7 cellular contexts compared by ENCODE assay signal in the genomic region with DNA sequence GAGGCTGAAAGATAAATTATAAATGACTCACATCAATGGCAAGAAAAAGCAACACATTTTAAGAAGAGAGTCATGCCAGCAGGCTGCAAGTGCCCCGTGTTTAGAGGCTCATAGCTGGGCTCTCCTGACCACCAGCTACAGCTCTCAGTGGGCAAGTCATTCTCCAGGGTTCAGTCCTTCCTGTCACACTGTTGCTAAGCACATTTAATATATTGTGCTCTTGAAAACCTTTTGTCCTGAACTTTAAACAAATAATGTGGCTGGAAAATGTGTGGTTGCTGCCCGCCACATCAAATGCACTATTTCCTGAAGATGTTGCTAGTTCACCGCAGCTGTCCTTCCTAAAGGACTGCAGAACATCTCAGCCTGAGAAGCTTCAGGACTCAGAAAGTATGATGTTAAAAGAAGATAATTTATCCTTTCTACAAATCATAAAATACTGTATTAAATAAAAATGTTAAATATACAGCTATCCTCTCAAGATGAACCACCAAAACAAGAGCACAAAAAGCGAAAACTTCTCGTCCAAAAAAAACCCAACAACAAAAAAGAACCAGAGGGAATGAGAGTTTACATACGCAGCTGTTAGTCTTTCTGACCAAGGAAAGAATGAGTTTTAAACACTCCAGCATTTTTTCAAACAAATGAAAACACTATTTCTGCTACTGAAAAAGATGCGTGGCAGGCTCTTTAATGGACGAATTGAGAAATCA. TPM values are rescaled to one million over a fixed set of nuclear protein-coding genes. Genes with fewer than 3 reads are reported as not detected.
A peak's percentile ranks its signal among the peaks of the same experiment; 100 is the strongest.
DNase-seq lines count a peak whose midpoint lies in the region; ATAC-seq and TF ChIP-seq lines count a peak whose summit lies in the region.

No MANE protein-coding gene starts in this region.

- TF ChIP-seq CTCF in GM06990 (IDR thresholded peaks at IDR 0.05; ENCODE audit: insufficient read depth, low read length, poor library complexity, severe bottlenecking) (no peak), endodermal cell (conservative IDR thresholded peaks at IDR 0.05) (no peak), neural cell (IDR thresholded peaks at IDR 0.05; ENCODE audit: poor library complexity, severe bottlenecking) (no peak)

- H3F3A ChIP-seq in neural cell (ENCODE audit: insufficient read depth, low read length, poor library complexity, severe bottlenecking) = no peaks in the 10 kb centered on the region

- H3K4me3 ChIP-seq in GM06990 (replicated peaks; ENCODE audit: low read depth, low read length) (peak overlapping the region; percentile 71), endodermal cell (ENCODE audit: low read length) (peak overlapping the region; percentile 89), neural cell (ENCODE audit: low read length) (peak overlapping the region; percentile 89)

- H3K27me3 ChIP-seq in GM06990 (replicated peaks; ENCODE audit: control insufficient read depth, insufficient read depth, low read length) (no peaks in the 10 kb centered on the region), endodermal cell (ENCODE audit: control insufficient read depth, insufficient read depth, low read length, poor library complexity, severe bottlenecking) (no peaks in the 10 kb centered on the region), neural cell (ENCODE audit: insufficient read depth, low read depth, low read length) (no peaks in the 10 kb centered on the region)

- peak overlapping the region; percentile 52 for H3K27ac Mint-ChIP-seq in endodermal cell

- peaks cover 23% of the 10 kb centered on the region for H3K36me3 Mint-ChIP-seq in endodermal cell (ENCODE audit: low read depth)

- no peak for TF ChIP-seq EP300 in neural cell (conservative IDR thresholded peaks at IDR 0.05; ENCODE audit: poor library complexity, severe bottlenecking)

- in situ Hi-C loops in KBM-7 (cut with MboI; ENCODE audit: low pct_unique_long_range_greater_than_20kb, low sequenced_read_pairs) = no loop called here

- H3K27me3 Mint-ChIP-seq in endodermal cell (ENCODE audit: insufficient read depth) = peaks cover 2% of the 10 kb centered on the region

- TF ChIP-seq RAD21 in neural cell (conservative IDR thresholded peaks at IDR 0.05) = no peak

- H3K4me1 ChIP-seq in endodermal cell (ENCODE audit: control insufficient read depth, insufficient read depth, low read length) = peaks cover 3% of the 10 kb centered on the region

- H3K4me3 Mint-ChIP-seq in endodermal cell = peak overlapping the region; percentile 65

- H3K9me3 Mint-ChIP-seq in endodermal cell = no peaks in the 10 kb centered on the region

- H4K20me1 ChIP-seq in neural cell (ENCODE audit: insufficient read depth) = no peaks in the 10 kb centered on the region

- H3K4me2 ChIP-seq in neural cell (ENCODE audit: low read length) = peak overlapping the region; percentile 95

- H3K9ac ChIP-seq in endodermal cell (ENCODE audit: extremely low read depth, low read length, poor library complexity, severe bottlenecking) (peak overlapping the region; percentile 75), neural cell (ENCODE audit: low read length) (peak overlapping the region; percentile 83)

- no peaks in the 10 kb centered on the region for H3K79me2 ChIP-seq in neural cell (replicated peaks; ENCODE audit: insufficient read depth, low read length)

- H3K36me3 ChIP-seq in GM06990 (ENCODE audit: control insufficient read depth, insufficient read depth, low read length) (peaks cover 4% of the 10 kb centered on the region), endodermal cell (ENCODE audit: control insufficient read depth, insufficient read depth, low read length) (peaks cover 32% of the 10 kb centered on the region), neural cell (ENCODE audit: insufficient read depth, low read length) (no peaks in the 10 kb centered on the region)

- H3K4me1 Mint-ChIP-seq in endodermal cell = peaks cover 4% of the 10 kb centered on the region

- intact Hi-C loops in sciatic nerve (cut with DNase I) = no loop called here

- H3K9me2 ChIP-seq in neural cell (ENCODE audit: insufficient read depth, low read length) = no peaks in the 10 kb centered on the region

- ATAC-seq in GM21576 (IDR thresholded peaks at IDR 0.05; ENCODE audit: unreplicated experiment) (peak; percentile 37), sciatic nerve (no peak)

- H3K9me3 ChIP-seq in endodermal cell (ENCODE audit: control insufficient read depth, low read length) (no peaks in the 10 kb centered on the region), neural cell (ENCODE audit: low read length) (no peaks in the 10 kb centered on the region)

- peak; percentile 53 for DNase-seq in GM06990 (ENCODE audit: extremely low read depth, insufficient read length)
- DNase-seq in KBM-7 = peak; percentile 73
- DNase-seq in activated CD4-positive, alpha-beta T cell treated with anti-CD3 and anti-CD28 coated beads for 1 hour = peak; percentile 10
- no peak for DNase-seq in endodermal cell
- DNase-seq in sciatic nerve (ENCODE audit: low spot score) = no peak

- peak overlapping the region; percentile 24 for H2AFZ ChIP-seq in neural cell (ENCODE audit: low read depth, low read length)

- H3K27ac ChIP-seq in endodermal cell (ENCODE audit: low read depth, low read length) = no peak overlapping the region
- peak overlapping the region; percentile 69 for H3K27ac ChIP-seq in neural cell (ENCODE audit: low read length)

- WGBS in endodermal cell (ENCODE audit: insufficient coverage in 1 of 2, insufficient read length in 1 of 2), 2 experiments = 33 to 69% methylated on average over 2 to 8 of the region's 8 CpGs

TF ChIP-seq in neural cell, 6 proteins besides CTCF, POLR2A, EP300 and RAD21:
- TF ChIP-seq SMC3 (conservative IDR thresholded peaks at IDR 0.05; ENCODE audit: poor library complexity) (no peak), TAF1 (IDR thresholded peaks at IDR 0.05; ENCODE audit: low read depth) (no peak), EZH2 (IDR thresholded peaks at IDR 0.05; ENCODE audit: borderline replicate concordance, insufficient read depth, low read length, poor library complexity, severe bottlenecking) (no peak), MXI1 (conservative IDR thresholded peaks at IDR 0.05; ENCODE audit: poor library complexity, severe bottlenecking) (no peak), POLR2AphosphoS5 (IDR thresholded peaks at IDR 0.05) (no peak)
- TF ChIP-seq, protein P1, sequence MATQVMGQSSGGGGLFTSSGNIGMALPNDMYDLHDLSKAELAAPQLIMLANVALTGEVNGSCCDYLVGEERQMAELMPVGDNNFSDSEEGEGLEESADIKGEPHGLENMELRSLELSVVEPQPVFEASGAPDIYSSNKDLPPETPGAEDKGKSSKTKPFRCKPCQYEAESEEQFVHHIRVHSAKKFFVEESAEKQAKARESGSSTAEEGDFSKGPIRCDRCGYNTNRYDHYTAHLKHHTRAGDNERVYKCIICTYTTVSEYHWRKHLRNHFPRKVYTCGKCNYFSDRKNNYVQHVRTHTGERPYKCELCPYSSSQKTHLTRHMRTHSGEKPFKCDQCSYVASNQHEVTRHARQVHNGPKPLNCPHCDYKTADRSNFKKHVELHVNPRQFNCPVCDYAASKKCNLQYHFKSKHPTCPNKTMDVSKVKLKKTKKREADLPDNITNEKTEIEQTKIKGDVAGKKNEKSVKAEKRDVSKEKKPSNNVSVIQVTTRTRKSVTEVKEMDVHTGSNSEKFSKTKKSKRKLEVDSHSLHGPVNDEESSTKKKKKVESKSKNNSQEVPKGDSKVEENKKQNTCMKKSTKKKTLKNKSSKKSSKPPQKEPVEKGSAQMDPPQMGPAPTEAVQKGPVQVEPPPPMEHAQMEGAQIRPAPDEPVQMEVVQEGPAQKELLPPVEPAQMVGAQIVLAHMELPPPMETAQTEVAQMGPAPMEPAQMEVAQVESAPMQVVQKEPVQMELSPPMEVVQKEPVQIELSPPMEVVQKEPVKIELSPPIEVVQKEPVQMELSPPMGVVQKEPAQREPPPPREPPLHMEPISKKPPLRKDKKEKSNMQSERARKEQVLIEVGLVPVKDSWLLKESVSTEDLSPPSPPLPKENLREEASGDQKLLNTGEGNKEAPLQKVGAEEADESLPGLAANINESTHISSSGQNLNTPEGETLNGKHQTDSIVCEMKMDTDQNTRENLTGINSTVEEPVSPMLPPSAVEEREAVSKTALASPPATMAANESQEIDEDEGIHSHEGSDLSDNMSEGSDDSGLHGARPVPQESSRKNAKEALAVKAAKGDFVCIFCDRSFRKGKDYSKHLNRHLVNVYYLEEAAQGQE (IDR thresholded peaks at IDR 0.05; ENCODE audit: borderline replicate concordance) = no peak

RNA-seq across cellular contexts. Expression of a gene that starts 1.0 kb away (rescaled TPM):
- total RNA-seq in endodermal cell (10 to 100 TPM; 11.7 to 13.6 TPM), sciatic nerve (28.1 TPM)
- 10.1 TPM for polyA plus RNA-seq in endodermal cell (2013, experiment 1 of 2)
- 9.3 TPM for polyA plus RNA-seq in endodermal cell (2013, experiment 2 of 2)
- 22.1 and 27.1 TPM in 2 replicates for polyA plus RNA-seq in neural cell
- polyA minus RNA-seq in neural cell = 39.4 and 46.3 TPM in 2 replicates

Comparison
In these comparisons a context has a peak if more than half of its experiments do, and no peak if none do; other contexts are left out.
1. DNase-seq: peak in GM06990 (single experiment), KBM-7 (single experiment) and activated CD4-positive, alpha-beta T cell treated with anti-CD3 and anti-CD28 coated beads for 1 hour (single experiment); none in endodermal cell (single experiment) and sciatic nerve (single experiment).
2. Peak in every context shown above with its lines, with median percentiles within 50 percentile points of each other: H3K4me3 ChIP-seq.